ENCODE assay signal across 7 cellular contexts in genomic region chr15:84397066-84397465, GRCh38.
DNase-seq lines count a peak whose midpoint lies in the region; ATAC-seq, FAIRE-seq and TF ChIP-seq lines count a peak whose summit lies in the region.
"Not testable (repeated sequence)": the region's sequence is repeated elsewhere in the genome, so short reads cannot be mapped to it uniquely, and the experiment has no call there.

No MANE protein-coding gene starts in this region.

- not testable (repeated sequence) for TF ChIP-seq POLR2A in testis (IDR thresholded peaks at IDR 0.05)

- H3K36me3 ChIP-seq in RWPE2 (ENCODE audit: low read depth); kidney (ENCODE audit: control insufficient read depth in 1 of 2, insufficient read depth in 2 of 2, low read length in 2 of 2); testis (ENCODE audit: low read depth, missing control alignments): not testable (repeated sequence)

- H3K4me3 Mint-ChIP-seq in activated CD4-positive, alpha-beta T cell treated with anti-CD3 and anti-CD28 coated beads, Interleukin-2, amount 10 ng/mL, durations not matched to agents 24 days and 14 days: not testable (repeated sequence)

- not testable (repeated sequence) for H3K4me1 Mint-ChIP-seq in activated CD4-positive, alpha-beta T cell treated with anti-CD3 and anti-CD28 coated beads, Interleukin-2, amount 10 ng/mL, durations not matched to agents 24 days and 14 days

- FAIRE-seq in kidney (lab: Jason Lieb, UNC): not testable (repeated sequence)

- H3K9me3 Mint-ChIP-seq in activated CD4-positive, alpha-beta T cell treated with anti-CD3 and anti-CD28 coated beads, Interleukin-2, amount 10 ng/mL, durations not matched to agents 24 days and 14 days: not testable (repeated sequence)

- intact Hi-C loops in activated CD4-positive, alpha-beta T cell treated with anti-CD3 and anti-CD28 coated beads, Interleukin-2, amount 10 ng/mL, durations not matched to agents 24 days and 14 days (cut with micrococcal nuclease); cardiac septum (cut with DNase I); kidney (cut with DNase I); testis (cut with DNase I; ENCODE audit: low total_unique reads): not testable (repeated sequence)

- TF ChIP-seq CTCF in RWPE2 (IDR thresholded peaks at IDR 0.05; ENCODE audit: poor library complexity, severe bottlenecking); coronary artery (IDR thresholded peaks at IDR 0.05); kidney (IDR thresholded peaks at IDR 0.05; ENCODE audit: borderline replicate concordance, extremely low read depth, insufficient read depth); testis (IDR thresholded peaks at IDR 0.05): not testable (repeated sequence)

- H3K27me3 Mint-ChIP-seq in activated CD4-positive, alpha-beta T cell treated with anti-CD3 and anti-CD28 coated beads, Interleukin-2, amount 10 ng/mL, durations not matched to agents 24 days and 14 days: not testable (repeated sequence)

- not testable (repeated sequence) for H3K4me1 ChIP-seq in RWPE2 (ENCODE audit: insufficient read depth, poor library complexity, severe bottlenecking); kidney (ENCODE audit: control insufficient read depth in 1 of 2, insufficient read depth in 1 of 2, low read depth in 1 of 2, low read length in 2 of 2); testis

- H3K9ac ChIP-seq in kidney (ENCODE audit: low read length in 2 of 2): not testable (repeated sequence)

- DNase-seq in RWPE2 (ENCODE audit: low spot score): peak; percentile 60
- peak; percentile 48 for DNase-seq in activated CD4-positive, alpha-beta T cell treated with anti-CD3 and anti-CD28 coated beads, Interleukin-2, amount 10 ng/mL, durations not matched to agents 24 days and 14 days
- DNase-seq in coronary artery (ENCODE audit: low spot score): peak; percentile 12
- peak; percentile 36 for DNase-seq in cardiac septum (ENCODE audit: low spot score)
- peak; percentile 15 for DNase-seq in kidney
- peak; percentile 77 for DNase-seq in mesenteric fat pad (ENCODE audit: low spot score)
- peak; percentile 4 for DNase-seq in testis

- H3K27ac Mint-ChIP-seq in activated CD4-positive, alpha-beta T cell treated with anti-CD3 and anti-CD28 coated beads, Interleukin-2, amount 10 ng/mL, durations not matched to agents 24 days and 14 days: not testable (repeated sequence)

- H3K9me3 ChIP-seq in RWPE2 (ENCODE audit: severe bottlenecking); kidney (ENCODE audit: control insufficient read depth in 1 of 2, low read length in 2 of 2); testis: not testable (repeated sequence)

- H3K4me3 ChIP-seq in RWPE2 (ENCODE audit: severe bottlenecking); coronary artery; kidney (ENCODE audit: low read length in 2 of 2); testis: not testable (repeated sequence)

- H3K27me3 ChIP-seq in RWPE2 (ENCODE audit: insufficient read depth, poor library complexity, severe bottlenecking); testis: not testable (repeated sequence)

- not testable (repeated sequence) for H3K36me3 Mint-ChIP-seq in activated CD4-positive, alpha-beta T cell treated with anti-CD3 and anti-CD28 coated beads, Interleukin-2, amount 10 ng/mL, durations not matched to agents 24 days and 14 days (ENCODE audit: low read depth)

- not testable (repeated sequence) for ATAC-seq in RWPE2 (ENCODE audit: low read depth)

- not testable (repeated sequence) for H3K27ac ChIP-seq in RWPE2 (ENCODE audit: poor library complexity, severe bottlenecking); coronary artery; kidney (ENCODE audit: low read depth in 2 of 2, low read length in 2 of 2); testis

- WGBS in testis, 2 donors: 93% methylated on average over 11 of the region's 18 CpGs; no CpG with 5 or more reads in 1 of the 2 donors

Comparison
In these comparisons a context has a peak if more than half of its experiments do, and no peak if none do; other contexts are left out.
1. DNase-seq: peak in every context shown above with its lines; median percentile 77 in mesenteric fat pad; 60 in RWPE2; 48 in activated CD4-positive, alpha-beta T cell treated with anti-CD3 and anti-CD28 coated beads, Interleukin-2, amount 10 ng/mL, durations not matched to agents 24 days and 14 days; 36 in cardiac septum; 15 in kidney; 12 in coronary artery; 4 in testis.